In the genomic region with DNA sequence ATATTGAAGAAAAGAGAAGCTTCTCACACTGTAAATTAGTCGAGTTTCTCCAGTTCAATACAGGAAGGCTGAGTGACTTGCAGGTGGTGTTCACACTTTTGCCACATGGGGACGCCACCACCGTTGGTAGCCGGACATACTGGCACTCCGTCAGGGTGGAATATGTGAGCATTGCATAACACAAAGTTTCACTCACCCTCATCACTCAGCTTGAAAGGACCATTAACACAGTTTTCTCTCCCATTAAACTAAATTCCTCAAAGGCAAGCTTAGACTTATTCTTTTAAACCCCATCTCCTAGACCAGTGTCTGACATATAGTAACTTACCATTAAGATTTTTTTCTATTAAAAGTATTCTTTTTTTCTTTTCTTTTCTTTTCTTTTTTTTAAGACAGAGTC, we compare ENCODE assay signal across 8 cellular contexts.
DNase-seq lines count a peak whose midpoint lies in the region; ATAC-seq, FAIRE-seq and TF ChIP-seq lines count a peak whose summit lies in the region.

No MANE protein-coding gene starts in this region.

- no peaks in the 10 kb centered on the region for H4K20me1 ChIP-seq in DOHH2 (ENCODE audit: control insufficient read depth, insufficient read depth, low read depth, low read length)

- H3K9me3 ChIP-seq in DOHH2 (ENCODE audit: control insufficient read depth, insufficient read depth, low read length) (no peaks in the 10 kb centered on the region), left ventricle myocardium inferior (replicated peaks) (no peaks in the 10 kb centered on the region)

- H3K4me3 ChIP-seq in DOHH2 (ENCODE audit: low read length) (no peak overlapping the region), left ventricle myocardium inferior (no peak overlapping the region)

- no peaks in the 10 kb centered on the region for H3K27me3 ChIP-seq in DOHH2 (ENCODE audit: control insufficient read depth, low read length)
- no peaks in the 10 kb centered on the region for H3K27me3 ChIP-seq in left ventricle myocardium inferior (ENCODE audit: low read depth)

- FAIRE-seq in HTR-8/SVneo (lab: Jason Lieb, UNC) = no peak

- peak; percentile 74 for DNase-seq in HTR-8/SVneo (ENCODE audit: insufficient read length, low spot score)
- peak; percentile 68 for DNase-seq in RPMI8226
- peak; percentile 84 for DNase-seq in amniotic epithelial cell (ENCODE audit: low read depth)
- peak; percentile 71 for DNase-seq in left ventricle myocardium inferior
- peak; percentile 87 for DNase-seq in renal cortical epithelial cell (ENCODE audit: low read depth)
- DNase-seq in OCI-M2 (lab: John Stamatoyannopoulos, UW; ENCODE audit: unreplicated experiment) = no peak

- H3K9me2 ChIP-seq in DOHH2 (replicated peaks; ENCODE audit: control insufficient read depth, low read length) = no peaks in the 10 kb centered on the region

- H3K4me1 ChIP-seq in DOHH2 (ENCODE audit: control insufficient read depth, low read length) = no peaks in the 10 kb centered on the region
- H3K4me1 ChIP-seq in left ventricle myocardium inferior = peaks cover 14% of the 10 kb centered on the region

- no peak overlapping the region for H3K4me2 ChIP-seq in DOHH2 (ENCODE audit: low read length)

- H3F3A ChIP-seq in DOHH2 (ENCODE audit: control insufficient read depth, insufficient read depth) = no peaks in the 10 kb centered on the region

- intact Hi-C loops in left ventricle myocardium inferior (cut with micrococcal nuclease) = no loop called here

- peak; percentile 84 for ATAC-seq in GM21423 (IDR thresholded peaks at IDR 0.05; ENCODE audit: unreplicated experiment)

- TF ChIP-seq CTCF in DOHH2 (IDR thresholded peaks at IDR 0.05; ENCODE audit: low read depth, low read length, poor library complexity, severe bottlenecking) = peak; percentile 84
- TF ChIP-seq CTCF in left ventricle myocardium inferior (IDR thresholded peaks at IDR 0.05; ENCODE audit: borderline replicate concordance) = peak; percentile 92

- H3K36me3 ChIP-seq in DOHH2 (ENCODE audit: control insufficient read depth, low read length) (no peaks in the 10 kb centered on the region), left ventricle myocardium inferior (no peaks in the 10 kb centered on the region)

- no peaks in the 10 kb centered on the region for H3K79me2 ChIP-seq in DOHH2 (ENCODE audit: control insufficient read depth, low read length)

- H3K27ac ChIP-seq in DOHH2 (ENCODE audit: low read depth, low read length) (no peak overlapping the region), left ventricle myocardium inferior (replicated peaks) (no peak overlapping the region)
